In genomic region chr12:51346581-51346980, GRCh38 we compare ENCODE assay signal across 2 cellular contexts.
TF ChIP-seq lines count a peak whose summit lies in the region.

TSS of gene CELA1 (minus strand) at chr12:51346679. CDS start at chr12:51346638, 41 bp downstream.

TF ChIP-seq in IMR-90, 13 proteins besides CTCF, POLR2A, EP300 and RAD21:
- no peak for TF ChIP-seq MAFK (IDR thresholded peaks at IDR 0.05; ENCODE audit: low read depth, low read length)
- no peak for TF ChIP-seq MAZ (IDR thresholded peaks at IDR 0.05; ENCODE audit: borderline replicate concordance, low read depth, low read length)
- no peak for TF ChIP-seq ELK1 (IDR thresholded peaks at IDR 0.05; ENCODE audit: borderline replicate concordance, low read depth, low read length)
- no peak for TF ChIP-seq FOS (IDR thresholded peaks at IDR 0.05; ENCODE audit: low read depth, low read length)
- TF ChIP-seq RCOR1 (IDR thresholded peaks at IDR 0.05; ENCODE audit: insufficient replicate concordance, low read length) = no peak
- no peak for TF ChIP-seq RFX5 (IDR thresholded peaks at IDR 0.05; ENCODE audit: low read depth, low read length)
- TF ChIP-seq, protein P1, sequence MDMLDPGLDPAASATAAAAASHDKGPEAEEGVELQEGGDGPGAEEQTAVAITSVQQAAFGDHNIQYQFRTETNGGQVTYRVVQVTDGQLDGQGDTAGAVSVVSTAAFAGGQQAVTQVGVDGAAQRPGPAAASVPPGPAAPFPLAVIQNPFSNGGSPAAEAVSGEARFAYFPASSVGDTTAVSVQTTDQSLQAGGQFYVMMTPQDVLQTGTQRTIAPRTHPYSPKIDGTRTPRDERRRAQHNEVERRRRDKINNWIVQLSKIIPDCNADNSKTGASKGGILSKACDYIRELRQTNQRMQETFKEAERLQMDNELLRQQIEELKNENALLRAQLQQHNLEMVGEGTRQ (IDR thresholded peaks at IDR 0.05; ENCODE audit: low read depth, low read length) = no peak
- TF ChIP-seq BHLHE40 (IDR thresholded peaks at IDR 0.05; ENCODE audit: low read depth, low read length) = no peak
- TF ChIP-seq CHD1 (IDR thresholded peaks at IDR 0.05; ENCODE audit: low read depth, low read length) = no peak
- no peak for TF ChIP-seq NFE2L2 (IDR thresholded peaks at IDR 0.05; ENCODE audit: low read depth, low read length)
- TF ChIP-seq MXI1 (IDR thresholded peaks at IDR 0.05; ENCODE audit: borderline replicate concordance, low read depth, low read length) = no peak
- no peak for TF ChIP-seq SMC3 (IDR thresholded peaks at IDR 0.05; ENCODE audit: low read depth, low read length)
- no peak for TF ChIP-seq CEBPB (IDR thresholded peaks at IDR 0.05; ENCODE audit: low read depth, low read length)
TF ChIP-seq in IMR-90: peak in this region for 0.

TF ChIP-seq in K562, 482 proteins besides CTCF, POLR2A, EP300 and RAD21:
- no peak for TF ChIP-seq NFRKB (IDR thresholded peaks at IDR 0.05; ENCODE audit: low read depth)
- no peak for TF ChIP-seq ZMIZ1 (IDR thresholded peaks at IDR 0.05; ENCODE audit: low read depth in 2 of 2, low read length in 2 of 2)
- TF ChIP-seq, protein P2, sequence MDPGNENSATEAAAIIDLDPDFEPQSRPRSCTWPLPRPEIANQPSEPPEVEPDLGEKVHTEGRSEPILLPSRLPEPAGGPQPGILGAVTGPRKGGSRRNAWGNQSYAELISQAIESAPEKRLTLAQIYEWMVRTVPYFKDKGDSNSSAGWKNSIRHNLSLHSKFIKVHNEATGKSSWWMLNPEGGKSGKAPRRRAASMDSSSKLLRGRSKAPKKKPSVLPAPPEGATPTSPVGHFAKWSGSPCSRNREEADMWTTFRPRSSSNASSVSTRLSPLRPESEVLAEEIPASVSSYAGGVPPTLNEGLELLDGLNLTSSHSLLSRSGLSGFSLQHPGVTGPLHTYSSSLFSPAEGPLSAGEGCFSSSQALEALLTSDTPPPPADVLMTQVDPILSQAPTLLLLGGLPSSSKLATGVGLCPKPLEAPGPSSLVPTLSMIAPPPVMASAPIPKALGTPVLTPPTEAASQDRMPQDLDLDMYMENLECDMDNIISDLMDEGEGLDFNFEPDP (CRISPR knock-in tag; IDR thresholded peaks at IDR 0.05) = no peak
- TF ChIP-seq MTF1 (CRISPR knock-in tag; IDR thresholded peaks at IDR 0.05; ENCODE audit: borderline replicate concordance) = no peak
- TF ChIP-seq NCOA6 (IDR thresholded peaks at IDR 0.05) = no peak
- no peak for TF ChIP-seq GABPB1 (CRISPR knock-in tag; IDR thresholded peaks at IDR 0.05)
- TF ChIP-seq ZBTB26 (CRISPR knock-in tag; IDR thresholded peaks at IDR 0.05) = no peak
- no peak for TF ChIP-seq RAD51 (IDR thresholded peaks at IDR 0.05; ENCODE audit: borderline replicate concordance, low read depth)
- no peak for TF ChIP-seq ILK (tag; IDR thresholded peaks at IDR 0.05; ENCODE audit: borderline replicate concordance, low read depth)
- no peak for TF ChIP-seq DLX4 (CRISPR knock-in tag; IDR thresholded peaks at IDR 0.05)
- no peak for TF ChIP-seq NR4A1 (CRISPR knock-in tag; IDR thresholded peaks at IDR 0.05)
- no peak for TF ChIP-seq NR4A1 (tag; IDR thresholded peaks at IDR 0.05)
- TF ChIP-seq ZNF165 (CRISPR knock-in tag; IDR thresholded peaks at IDR 0.05; ENCODE audit: borderline replicate concordance) = no peak
- no peak for TF ChIP-seq ATF2 (CRISPR knock-in tag; IDR thresholded peaks at IDR 0.05)
- no peak for TF ChIP-seq DDX20 (tag; IDR thresholded peaks at IDR 0.05; ENCODE audit: low read depth)
- no peak for TF ChIP-seq ERF (CRISPR knock-in tag; IDR thresholded peaks at IDR 0.05)
- TF ChIP-seq ZBTB7A (IDR thresholded peaks at IDR 0.05; ENCODE audit: borderline replicate concordance, control insufficient read depth, low read depth, low read length) = no peak
- TF ChIP-seq NONO (IDR thresholded peaks at IDR 0.05; ENCODE audit: low read depth in 2 of 2, low read length in 1 of 2) = no peak
- TF ChIP-seq ELF4 (CRISPR knock-in tag; IDR thresholded peaks at IDR 0.05) = no peak
- no peak for TF ChIP-seq PHF20 (IDR thresholded peaks at IDR 0.05; ENCODE audit: partially characterized antibody)
TF ChIP-seq in K562: peak in this region for 0.
